ENCODE assay signal across 1 cellular context in the genomic region with DNA sequence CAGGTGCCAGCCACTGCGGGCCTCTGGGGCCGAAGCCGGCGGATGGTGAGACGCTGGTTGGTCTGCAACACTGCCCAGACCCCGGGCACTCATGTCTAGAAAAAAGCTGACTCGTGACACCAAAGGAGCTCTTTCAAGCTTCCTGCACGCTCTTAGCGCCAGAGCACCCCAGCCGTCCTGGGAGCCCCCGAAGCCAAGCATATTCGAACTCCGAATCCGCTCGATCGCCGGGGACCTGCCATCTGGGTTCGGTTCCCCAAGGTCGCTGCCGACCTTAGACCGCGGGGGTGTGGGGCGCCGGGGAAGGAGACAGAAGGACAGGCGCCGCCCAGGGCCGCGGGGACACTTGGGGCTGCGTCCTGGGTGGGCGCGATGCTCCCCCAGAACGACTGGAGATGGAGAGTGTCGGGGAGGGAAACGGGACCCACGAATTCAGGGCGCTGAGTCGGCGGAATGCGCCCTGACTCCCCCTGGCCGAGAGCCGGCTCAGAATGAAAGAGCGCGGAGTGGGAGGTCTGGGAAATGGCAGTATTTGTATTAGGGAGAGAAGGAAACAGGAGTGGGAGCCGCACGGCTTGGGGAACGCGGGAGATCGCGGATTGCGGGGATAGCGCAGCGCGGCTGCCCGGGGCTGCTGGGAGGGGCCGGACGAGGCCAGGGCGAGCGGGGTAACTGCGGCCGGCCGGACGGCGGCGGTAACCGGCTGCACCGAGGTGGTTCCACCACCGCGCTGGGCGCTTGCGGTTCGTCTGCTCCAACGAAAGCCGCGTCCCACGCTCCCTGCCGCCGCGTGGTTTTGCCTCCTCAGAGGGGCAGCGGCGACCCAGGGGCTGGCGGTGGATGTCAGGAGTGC.
TF ChIP-seq lines count a peak whose summit lies in the region.

No MANE protein-coding gene starts in this region.

TF ChIP-seq in SK-N-SH, 30 proteins besides CTCF, POLR2A, EP300 and RAD21:
- TF ChIP-seq, protein P1, sequence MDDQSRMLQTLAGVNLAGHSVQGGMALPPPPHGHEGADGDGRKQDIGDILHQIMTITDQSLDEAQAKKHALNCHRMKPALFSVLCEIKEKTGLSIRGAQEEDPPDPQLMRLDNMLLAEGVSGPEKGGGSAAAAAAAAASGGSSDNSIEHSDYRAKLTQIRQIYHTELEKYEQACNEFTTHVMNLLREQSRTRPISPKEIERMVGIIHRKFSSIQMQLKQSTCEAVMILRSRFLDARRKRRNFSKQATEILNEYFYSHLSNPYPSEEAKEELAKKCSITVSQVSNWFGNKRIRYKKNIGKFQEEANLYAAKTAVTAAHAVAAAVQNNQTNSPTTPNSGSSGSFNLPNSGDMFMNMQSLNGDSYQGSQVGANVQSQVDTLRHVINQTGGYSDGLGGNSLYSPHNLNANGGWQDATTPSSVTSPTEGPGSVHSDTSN (IDR thresholded peaks at IDR 0.05) = no peak
- TF ChIP-seq RXRA (IDR thresholded peaks at IDR 0.05; ENCODE audit: borderline replicate concordance, low read depth) (no peak), FOXJ3 (CRISPR knock-in tag; IDR thresholded peaks at IDR 0.05) (no peak), RCOR1 (IDR thresholded peaks at IDR 0.05; ENCODE audit: low read length) (no peak), MXI1 (IDR thresholded peaks at IDR 0.05; ENCODE audit: low read depth, low read length) (no peak), RFX5 (IDR thresholded peaks at IDR 0.05; ENCODE audit: low read length) (no peak), SIN3A (IDR thresholded peaks at IDR 0.05; ENCODE audit: borderline replicate concordance, low read depth, low read length) (no peak), NFIC (IDR thresholded peaks at IDR 0.05; ENCODE audit: borderline replicate concordance) (no peak), FOXM1 (IDR thresholded peaks at IDR 0.05; ENCODE audit: low read depth) (no peak), JUND (IDR thresholded peaks at IDR 0.05) (no peak), YY1 (IDR thresholded peaks at IDR 0.05; ENCODE audit: low read depth) (no peak), TEAD4 (IDR thresholded peaks at IDR 0.05; ENCODE audit: borderline replicate concordance, insufficient read depth) (no peak), CHD2 (IDR thresholded peaks at IDR 0.05; ENCODE audit: low read length, partially characterized antibody) (no peak), TAF1 (IDR thresholded peaks at IDR 0.05; ENCODE audit: borderline replicate concordance, low read depth, low read length) (no peak), IRF3 (IDR thresholded peaks at IDR 0.05; ENCODE audit: low read depth, low read length) (no peak), POLR2AphosphoS5 (IDR thresholded peaks at IDR 0.05; ENCODE audit: low read depth, low read length) (no peak), ELF1 (IDR thresholded peaks at IDR 0.05) (no peak)
- TF ChIP-seq, protein P2, sequence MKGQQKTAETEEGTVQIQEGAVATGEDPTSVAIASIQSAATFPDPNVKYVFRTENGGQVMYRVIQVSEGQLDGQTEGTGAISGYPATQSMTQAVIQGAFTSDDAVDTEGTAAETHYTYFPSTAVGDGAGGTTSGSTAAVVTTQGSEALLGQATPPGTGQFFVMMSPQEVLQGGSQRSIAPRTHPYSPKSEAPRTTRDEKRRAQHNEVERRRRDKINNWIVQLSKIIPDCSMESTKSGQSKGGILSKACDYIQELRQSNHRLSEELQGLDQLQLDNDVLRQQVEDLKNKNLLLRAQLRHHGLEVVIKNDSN (IDR thresholded peaks at IDR 0.05; ENCODE audit: borderline replicate concordance, low read depth) = no peak
